9 cellular contexts compared by ENCODE assay signal in the genomic region with DNA sequence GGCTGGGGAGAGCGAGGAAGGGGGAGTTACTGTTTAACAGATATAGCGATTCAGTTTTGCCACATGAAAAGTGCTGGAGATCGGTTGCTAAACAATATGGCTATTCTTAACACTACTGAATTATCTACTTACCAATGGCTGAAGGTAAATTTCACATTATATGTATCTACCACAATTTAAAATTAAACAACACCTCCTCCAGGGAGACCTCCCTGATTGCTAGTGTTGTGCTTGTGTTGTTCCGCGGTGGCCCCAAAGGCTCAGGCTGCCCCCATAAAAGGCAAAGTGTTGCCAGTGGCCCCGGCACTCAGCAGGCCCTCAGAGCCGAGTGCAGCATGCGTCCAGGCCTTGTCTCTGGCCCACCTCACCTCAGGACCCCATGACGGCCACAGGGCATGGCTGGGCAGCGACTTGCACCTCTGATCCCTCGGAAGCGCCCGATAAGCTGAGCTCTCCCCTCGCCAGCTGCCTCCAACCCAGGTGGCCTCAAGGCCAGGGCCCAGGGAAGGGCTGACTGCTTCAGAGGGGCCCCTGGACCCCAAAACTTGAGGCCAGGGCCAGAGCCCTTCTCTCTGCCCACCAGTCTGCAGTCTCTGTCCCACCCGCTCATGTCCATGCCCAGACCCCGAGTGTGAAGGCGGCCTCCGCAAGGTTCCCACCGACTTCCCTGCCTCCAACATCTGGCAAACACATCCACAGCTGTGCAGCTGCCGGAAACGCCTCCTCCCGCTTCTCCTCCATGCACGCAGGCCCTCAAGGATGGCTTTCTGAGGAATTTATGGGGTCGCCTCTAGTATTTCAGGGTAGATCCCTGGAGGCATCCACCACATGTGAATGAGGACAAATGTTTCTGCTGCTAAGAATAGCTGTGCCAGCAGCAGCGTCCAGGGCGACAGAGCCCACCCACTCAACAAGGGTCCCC. TPM values are rescaled to one million over a fixed set of nuclear protein-coding genes. Genes with fewer than 3 reads are reported as not detected.
DNase-seq lines count a peak whose midpoint lies in the region; ATAC-seq and TF ChIP-seq lines count a peak whose summit lies in the region.
"Had no signal": no experiment of that assay in that cellular context is flagged by ENCODE, and none has a peak within 500 bp of the region (broad histone marks: within the 10 kb centered on the region; RNA-seq: fewer than 3 reads in every experiment).

No MANE protein-coding gene starts in this region.

- no peak for ATAC-seq in right lobe of liver
- ATAC-seq in GM18870 (IDR thresholded peaks at IDR 0.05; ENCODE audit: unreplicated experiment), result no peak

- peaks cover 0 to 9% (median 2%) of the 10 kb centered on the region in 4 donors for H3K4me1 ChIP-seq in right lobe of liver
- peaks cover 16 to 81% (median 73%) of the 10 kb centered on the region in 5 donors for H3K4me1 ChIP-seq in subcutaneous abdominal adipose tissue (ENCODE audit: control insufficient read depth in 5 of 5, insufficient read depth in 5 of 5, low read length in 5 of 5)

- intact Hi-C loops in right lobe of liver (cut with DNase I), result no loop called here

- H3K27ac ChIP-seq in coronary artery (peak overlapping the region; percentile 56 to 81), right lobe of liver (peak overlapping the region in 2 of 3 donors; percentile 37 to 51), subcutaneous abdominal adipose tissue (ENCODE audit: low read depth, low read length) (peak overlapping the region; percentile 65)

- TF ChIP-seq CTCF in HFF-Myc (IDR thresholded peaks at IDR 0.05; ENCODE audit: low read depth, low read length, missing control alignments) (no peak), coronary artery (IDR thresholded peaks at IDR 0.05) (no peak), right lobe of liver (IDR thresholded peaks at IDR 0.05) (no peak)

- H3K4me3 ChIP-seq in HFF-Myc (replicated peaks; ENCODE audit: low read depth, low read length) (peak overlapping the region; percentile 16), coronary artery (no peak overlapping the region), right lobe of liver (no peak overlapping the region), subcutaneous abdominal adipose tissue (ENCODE audit: low read depth in 1 of 5, low read length in 5 of 5) (no peak overlapping the region)

- in situ Hi-C loops in G401 (cut with HindIII; ENCODE audit: low sequenced_read_pairs), result no loop called here

- H3K27me3 ChIP-seq in right lobe of liver (no peaks in the 10 kb centered on the region), subcutaneous abdominal adipose tissue (ENCODE audit: control insufficient read depth in 5 of 5, insufficient read depth in 4 of 5, low read length in 5 of 5) (no peaks in the 10 kb centered on the region)

- H3K9me3 ChIP-seq in right lobe of liver (no peaks in the 10 kb centered on the region), subcutaneous abdominal adipose tissue (ENCODE audit: control insufficient read depth in 5 of 5, low read length in 5 of 5) (no peaks in the 10 kb centered on the region)

- peak overlapping the region in 1 of 5 donors; percentile 2 for H3K9ac ChIP-seq in subcutaneous abdominal adipose tissue (ENCODE audit: low read length in 5 of 5)

- DNase-seq in HFF-Myc (ENCODE audit: extremely low read depth, low read depth), result peak; percentile 80
- DNase-seq in coronary artery (ENCODE audit: low spot score), result no peak
- DNase-seq in right lobe of liver, result no peak
- DNase-seq in cortex of kidney (lab: John Stamatoyannopoulos, UW), result no peak
- no peak for DNase-seq in G401 (ENCODE audit: low spot score)
- no peak for DNase-seq in AML-193 (lab: John Stamatoyannopoulos, UW)
- DNase-seq: activated CD4-positive, CD25-positive, alpha-beta regulatory T cell treated with anti-CD3 and anti-CD28 coated beads, Interleukin-2, amount 50 U/mL, for 72 hours had no signal

- H3K36me3 ChIP-seq in right lobe of liver (no peaks in the 10 kb centered on the region), subcutaneous abdominal adipose tissue (ENCODE audit: control insufficient read depth in 5 of 5, insufficient read depth in 5 of 5, low read length in 5 of 5) (peaks cover 0 to 11% (median 4%) of the 10 kb centered on the region in 5 donors)

- WGBS in right lobe of liver (ENCODE audit: insufficient coverage, low coverage, low lambda C conversion rate, missing lambda C conversion rate), result 79% methylated on average over 12 of the region's 26 CpGs

- TF ChIP-seq POLR2A in right lobe of liver (IDR thresholded peaks at IDR 0.05), result no peak

RNA-seq across cellular contexts. Expression of gene NCOR2, which starts 60.0 kb away (rescaled TPM):
- 10 to 100 TPM; 38.1 to 87.5 (median 45.0) TPM for total RNA-seq in right lobe of liver
- total RNA-seq in G401 (2014; rRNA removed; shearing (Covaris generic)), result 17.3 and 19.0 TPM in 2 replicates
